15 cellular contexts compared by ENCODE assay signal in the genomic region with DNA sequence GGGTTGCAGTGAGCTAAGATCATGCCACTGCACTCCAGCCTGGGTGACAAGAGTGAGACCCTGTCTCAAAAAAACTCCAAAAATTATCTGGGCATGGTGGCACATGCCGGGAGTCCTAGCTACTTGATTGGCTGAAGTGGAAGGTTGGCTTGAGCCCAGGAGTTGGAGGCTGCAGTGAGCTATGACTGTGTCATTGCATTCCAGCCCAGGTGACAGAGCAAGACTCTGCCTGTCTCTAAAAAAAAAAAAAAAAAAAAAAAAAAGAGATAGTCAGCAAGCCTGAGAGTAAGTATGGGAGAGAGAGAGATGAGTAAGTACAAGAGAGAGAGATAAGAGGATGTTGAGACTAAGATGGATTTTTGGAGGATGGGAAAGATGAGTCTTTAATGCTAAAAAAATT.
A peak's percentile ranks its signal among the peaks of the same experiment; 100 is the strongest.
DNase-seq lines count a peak whose midpoint lies in the region; ATAC-seq and TF ChIP-seq lines count a peak whose summit lies in the region.
"Had no signal": no experiment of that assay in that cellular context is flagged by ENCODE, and none has a peak within 500 bp of the region (broad histone marks: within the 10 kb centered on the region; RNA-seq: fewer than 3 reads in every experiment).

No MANE protein-coding gene starts in this region.

- peaks cover 29% of the 10 kb centered on the region for H3K4me1 Mint-ChIP-seq in stimulated activated effector memory CD8-positive, alpha-beta T cell treated with anti-CD3 and anti-CD28 coated beads, Interleukin-12 subunit alpha, Interleukin-12 subunit beta, amount 100 ng/mL, for 72 hours
- H3K4me1 Mint-ChIP-seq in WTC11 = peaks cover 13% of the 10 kb centered on the region

- no peak for TF ChIP-seq POLR2A in heart left ventricle (IDR thresholded peaks at IDR 0.05)

- 54 to 63% (median 59%) methylated on average over 1 of the region's 1 CpG for WGBS in heart left ventricle, 4 donors

- TF ChIP-seq CTCF in heart left ventricle (IDR thresholded peaks at IDR 0.05) (no peak), brain microvascular endothelial cell (IDR thresholded peaks at IDR 0.05; ENCODE audit: low read depth, low read length, missing control alignments) (no peak), WTC11 (IDR thresholded peaks at IDR 0.05) (no peak)

- no peaks in the 10 kb centered on the region for H3K9me3 Mint-ChIP-seq in stimulated activated effector memory CD8-positive, alpha-beta T cell treated with anti-CD3 and anti-CD28 coated beads, Interleukin-12 subunit alpha, Interleukin-12 subunit beta, amount 100 ng/mL, for 72 hours
- no peaks in the 10 kb centered on the region; the same call in 1 of the 2 replicates for H3K9me3 Mint-ChIP-seq in WTC11
- H3K9me3 Mint-ChIP-seq: GM23338 had no signal

- no peaks in the 10 kb centered on the region for H3K9me3 ChIP-seq in heart left ventricle

- peaks cover 16% of the 10 kb centered on the region for H3K36me3 Mint-ChIP-seq in stimulated activated effector memory CD8-positive, alpha-beta T cell treated with anti-CD3 and anti-CD28 coated beads, Interleukin-12 subunit alpha, Interleukin-12 subunit beta, amount 100 ng/mL, for 72 hours
- H3K36me3 Mint-ChIP-seq in WTC11 = no peaks in the 10 kb centered on the region

- H3K27ac ChIP-seq in heart left ventricle (no peak overlapping the region), brain microvascular endothelial cell (no peak overlapping the region)
- H3K27ac ChIP-seq: cardiac muscle cell had no signal

- ATAC-seq in heart left ventricle (peak in 3 of 4 donors; percentile 44 to 79 (median 70)), Right ventricle myocardium inferior (no peak), HG02588 (IDR thresholded peaks at IDR 0.05; ENCODE audit: unreplicated experiment) (no peak), WTC11 (no peak)
- peak; percentile 72 for ATAC-seq in stimulated activated effector memory CD8-positive, alpha-beta T cell treated with anti-CD3 and anti-CD28 coated beads, Interleukin-12 subunit alpha, Interleukin-12 subunit beta, amount 100 ng/mL, for 72 hours
- ATAC-seq: GM23338 had no signal

- intact Hi-C loops in heart left ventricle (cut with DNase I) = no loop called here
- intact Hi-C loops in Right ventricle myocardium inferior (cut with DNase I) = no loop called here

- CTCF ChIA-PET in WTC11 (lab: Charles Lee) = interaction anchor here (0.5 to 0.7 kb wide), 4 partner anchors 23 to 654 kb away, joined by 3 to 4 read pairs (median 3); no protein-coding TSS in a partner anchor

- no peaks in the 10 kb centered on the region for H3K27me3 Mint-ChIP-seq in WTC11 (ENCODE audit: low read depth)

- H3K36me3 ChIP-seq in heart left ventricle (no peaks in the 10 kb centered on the region), brain microvascular endothelial cell (replicated peaks) (no peaks in the 10 kb centered on the region)
- H3K36me3 ChIP-seq: cardiac muscle cell had no signal

- DNase-seq in heart left ventricle (peak in 3 of 5 donors; percentile 40 to 56 (median 51)), Right ventricle myocardium inferior (ENCODE audit: missing footprints) (no peak), NCI-H1105 treated with DMSO at 0.1 percent for 48 hours (lab: John Stamatoyannopoulos, UW) (peak; percentile 63), brain microvascular endothelial cell (peak; percentile 29), NCI-H2081 treated with DMSO at 0.1 percent for 48 hours (lab: John Stamatoyannopoulos, UW) (no peak), WTC11 (ENCODE audit: low spot score) (no peak)
- DNase-seq in stimulated activated effector memory CD8-positive, alpha-beta T cell treated with anti-CD3 and anti-CD28 coated beads, Interleukin-12 subunit alpha, Interleukin-12 subunit beta, amount 100 ng/mL, for 72 hours (ENCODE audit: low spot score in 2 of 2) = no peak
- DNase-seq: Karpas-422, kidney, NCI-H187 treated with DMSO at 0.1 percent for 48 hours, NCI-H774, SHP77 treated with DMSO at 0.1 percent for 48 hours had no signal

- POLR2A ChIA-PET in WTC11 (lab: Charles Lee) = no interaction called here

- in situ Hi-C loops in brain microvascular endothelial cell (cut with HindIII; ENCODE audit: low pct_ligation_motif_present, low sequenced_read_pairs) = no loop called here

- peaks cover 0 to 16% (median 0%) of the 10 kb centered on the region in 12 donors for H3K4me1 ChIP-seq in heart left ventricle

- H3K4me3 Mint-ChIP-seq in stimulated activated effector memory CD8-positive, alpha-beta T cell treated with anti-CD3 and anti-CD28 coated beads, Interleukin-12 subunit alpha, Interleukin-12 subunit beta, amount 100 ng/mL, for 72 hours = no peak overlapping the region
- H3K4me3 Mint-ChIP-seq in WTC11 = no peak overlapping the region
- H3K4me3 Mint-ChIP-seq: GM23338 had no signal

- no peak overlapping the region for H3K27ac Mint-ChIP-seq in stimulated activated effector memory CD8-positive, alpha-beta T cell treated with anti-CD3 and anti-CD28 coated beads, Interleukin-12 subunit alpha, Interleukin-12 subunit beta, amount 100 ng/mL, for 72 hours
- H3K27ac Mint-ChIP-seq in WTC11 = no peak overlapping the region
- H3K27ac Mint-ChIP-seq: GM23338 had no signal

- H3K4me3 ChIP-seq in heart left ventricle = no peak overlapping the region
- H3K4me3 ChIP-seq in brain microvascular endothelial cell (ENCODE audit: low read depth, low read length) = no peak overlapping the region
- H3K4me3 ChIP-seq: cardiac muscle cell, GM23338 had no signal

- H3K27me3 ChIP-seq in heart left ventricle = no peaks in the 10 kb centered on the region
- H3K27me3 ChIP-seq in brain microvascular endothelial cell (replicated peaks) = no peaks in the 10 kb centered on the region
- H3K27me3 ChIP-seq: cardiac muscle cell had no signal

TF ChIP-seq in WTC11, 78 proteins besides CTCF, POLR2A, EP300 and RAD21 (continues in another document):
- TF ChIP-seq CREB1 (CRISPR knock-in tag; IDR thresholded peaks at IDR 0.05) (no peak), ZBTB21 (CRISPR knock-in tag; IDR thresholded peaks at IDR 0.05; ENCODE audit: borderline replicate concordance) (no peak), SP1 (CRISPR knock-in tag; conservative IDR thresholded peaks at IDR 0.05) (no peak), TEAD4 (CRISPR knock-in tag; IDR thresholded peaks at IDR 0.05) (no peak), CBFB (CRISPR knock-in tag; IDR thresholded peaks at IDR 0.05; ENCODE audit: low read depth) (no peak), ATF1 (CRISPR knock-in tag; IDR thresholded peaks at IDR 0.05) (no peak), ELF4 (CRISPR knock-in tag; IDR thresholded peaks at IDR 0.05; ENCODE audit: low read depth) (no peak), ETV6 (CRISPR knock-in tag; IDR thresholded peaks at IDR 0.05) (no peak), ZNF396 (CRISPR knock-in tag; IDR thresholded peaks at IDR 0.05; ENCODE audit: borderline replicate concordance) (no peak), FOXK1 (CRISPR knock-in tag; IDR thresholded peaks at IDR 0.05) (no peak), ZNF423 (CRISPR knock-in tag; IDR thresholded peaks at IDR 0.05) (no peak), ZNF416 (CRISPR knock-in tag; IDR thresholded peaks at IDR 0.05) (no peak)
- TF ChIP-seq, protein P1, sequence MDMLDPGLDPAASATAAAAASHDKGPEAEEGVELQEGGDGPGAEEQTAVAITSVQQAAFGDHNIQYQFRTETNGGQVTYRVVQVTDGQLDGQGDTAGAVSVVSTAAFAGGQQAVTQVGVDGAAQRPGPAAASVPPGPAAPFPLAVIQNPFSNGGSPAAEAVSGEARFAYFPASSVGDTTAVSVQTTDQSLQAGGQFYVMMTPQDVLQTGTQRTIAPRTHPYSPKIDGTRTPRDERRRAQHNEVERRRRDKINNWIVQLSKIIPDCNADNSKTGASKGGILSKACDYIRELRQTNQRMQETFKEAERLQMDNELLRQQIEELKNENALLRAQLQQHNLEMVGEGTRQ (CRISPR knock-in tag; IDR thresholded peaks at IDR 0.05) = no peak
- TF ChIP-seq, protein P2, sequence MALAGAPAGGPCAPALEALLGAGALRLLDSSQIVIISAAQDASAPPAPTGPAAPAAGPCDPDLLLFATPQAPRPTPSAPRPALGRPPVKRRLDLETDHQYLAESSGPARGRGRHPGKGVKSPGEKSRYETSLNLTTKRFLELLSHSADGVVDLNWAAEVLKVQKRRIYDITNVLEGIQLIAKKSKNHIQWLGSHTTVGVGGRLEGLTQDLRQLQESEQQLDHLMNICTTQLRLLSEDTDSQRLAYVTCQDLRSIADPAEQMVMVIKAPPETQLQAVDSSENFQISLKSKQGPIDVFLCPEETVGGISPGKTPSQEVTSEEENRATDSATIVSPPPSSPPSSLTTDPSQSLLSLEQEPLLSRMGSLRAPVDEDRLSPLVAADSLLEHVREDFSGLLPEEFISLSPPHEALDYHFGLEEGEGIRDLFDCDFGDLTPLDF (CRISPR knock-in tag; IDR thresholded peaks at IDR 0.05) = no peak
- TF ChIP-seq, protein P3, sequence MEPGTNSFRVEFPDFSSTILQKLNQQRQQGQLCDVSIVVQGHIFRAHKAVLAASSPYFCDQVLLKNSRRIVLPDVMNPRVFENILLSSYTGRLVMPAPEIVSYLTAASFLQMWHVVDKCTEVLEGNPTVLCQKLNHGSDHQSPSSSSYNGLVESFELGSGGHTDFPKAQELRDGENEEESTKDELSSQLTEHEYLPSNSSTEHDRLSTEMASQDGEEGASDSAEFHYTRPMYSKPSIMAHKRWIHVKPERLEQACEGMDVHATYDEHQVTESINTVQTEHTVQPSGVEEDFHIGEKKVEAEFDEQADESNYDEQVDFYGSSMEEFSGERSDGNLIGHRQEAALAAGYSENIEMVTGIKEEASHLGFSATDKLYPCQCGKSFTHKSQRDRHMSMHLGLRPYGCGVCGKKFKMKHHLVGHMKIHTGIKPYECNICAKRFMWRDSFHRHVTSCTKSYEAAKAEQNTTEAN (CRISPR knock-in tag; IDR thresholded peaks at IDR 0.05) = no peak
- TF ChIP-seq, protein P4, sequence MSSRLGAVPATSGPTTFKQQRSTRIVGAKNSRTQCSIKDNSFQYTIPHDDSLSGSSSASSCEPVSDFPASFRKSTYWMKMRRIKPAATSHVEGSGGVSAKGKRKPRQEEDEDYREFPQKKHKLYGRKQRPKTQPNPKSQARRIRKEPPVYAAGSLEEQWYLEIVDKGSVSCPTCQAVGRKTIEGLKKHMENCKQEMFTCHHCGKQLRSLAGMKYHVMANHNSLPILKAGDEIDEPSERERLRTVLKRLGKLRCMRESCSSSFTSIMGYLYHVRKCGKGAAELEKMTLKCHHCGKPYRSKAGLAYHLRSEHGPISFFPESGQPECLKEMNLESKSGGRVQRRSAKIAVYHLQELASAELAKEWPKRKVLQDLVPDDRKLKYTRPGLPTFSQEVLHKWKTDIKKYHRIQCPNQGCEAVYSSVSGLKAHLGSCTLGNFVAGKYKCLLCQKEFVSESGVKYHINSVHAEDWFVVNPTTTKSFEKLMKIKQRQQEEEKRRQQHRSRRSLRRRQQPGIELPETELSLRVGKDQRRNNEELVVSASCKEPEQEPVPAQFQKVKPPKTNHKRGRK (CRISPR knock-in tag; IDR thresholded peaks at IDR 0.05; ENCODE audit: borderline replicate concordance) = no peak

Comparison
In these comparisons a context has a peak if more than half of its experiments do, and no peak if none do; other contexts are left out.
1. ATAC-seq: peak in heart left ventricle (3 of 4) and stimulated activated effector memory CD8-positive, alpha-beta T cell treated with anti-CD3 and anti-CD28 coated beads, Interleukin-12 subunit alpha, Interleukin-12 subunit beta, amount 100 ng/mL, for 72 hours (single experiment); none in Right ventricle myocardium inferior (single experiment), HG02588 (single experiment) and WTC11 (single experiment).
2. DNase-seq: peak in heart left ventricle (3 of 5), NCI-H1105 treated with DMSO at 0.1 percent for 48 hours (single experiment) and brain microvascular endothelial cell (single experiment); none in Right ventricle myocardium inferior (single experiment), stimulated activated effector memory CD8-positive, alpha-beta T cell treated with anti-CD3 and anti-CD28 coated beads, Interleukin-12 subunit alpha, Interleukin-12 subunit beta, amount 100 ng/mL, for 72 hours (0 of 2), NCI-H2081 treated with DMSO at 0.1 percent for 48 hours (single experiment) and WTC11 (single experiment).